In the genomic region with DNA sequence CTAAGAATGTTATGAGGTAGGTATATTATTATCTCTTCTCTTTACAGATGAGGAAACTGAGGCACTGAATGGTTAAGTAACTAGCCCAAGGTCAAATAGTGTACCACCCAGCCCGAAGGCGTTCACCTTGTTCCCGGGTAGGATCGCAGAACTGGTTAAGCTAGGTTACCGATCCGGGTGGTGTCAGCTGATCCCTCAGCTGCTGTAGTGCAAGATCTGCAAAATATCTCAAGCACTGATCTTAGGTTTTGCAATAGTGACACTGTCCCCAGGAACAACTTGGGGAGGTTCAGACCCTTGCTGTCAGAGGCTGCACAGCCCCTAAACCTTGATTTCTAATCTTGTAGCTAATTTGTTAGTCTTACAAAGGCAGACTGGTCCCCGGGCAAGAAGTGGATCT, we compare ENCODE assay signal across 1 cellular context.
TF ChIP-seq lines count a peak whose summit lies in the region.

No MANE protein-coding gene starts in this region.

TF ChIP-seq in H1, 55 proteins besides CTCF, POLR2A, EP300 and RAD21:
- TF ChIP-seq, protein P1, sequence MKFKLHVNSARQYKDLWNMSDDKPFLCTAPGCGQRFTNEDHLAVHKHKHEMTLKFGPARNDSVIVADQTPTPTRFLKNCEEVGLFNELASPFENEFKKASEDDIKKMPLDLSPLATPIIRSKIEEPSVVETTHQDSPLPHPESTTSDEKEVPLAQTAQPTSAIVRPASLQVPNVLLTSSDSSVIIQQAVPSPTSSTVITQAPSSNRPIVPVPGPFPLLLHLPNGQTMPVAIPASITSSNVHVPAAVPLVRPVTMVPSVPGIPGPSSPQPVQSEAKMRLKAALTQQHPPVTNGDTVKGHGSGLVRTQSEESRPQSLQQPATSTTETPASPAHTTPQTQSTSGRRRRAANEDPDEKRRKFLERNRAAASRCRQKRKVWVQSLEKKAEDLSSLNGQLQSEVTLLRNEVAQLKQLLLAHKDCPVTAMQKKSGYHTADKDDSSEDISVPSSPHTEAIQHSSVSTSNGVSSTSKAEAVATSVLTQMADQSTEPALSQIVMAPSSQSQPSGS (IDR thresholded peaks at IDR 0.05; ENCODE audit: low read length): no peak
- no peak for TF ChIP-seq CBX8 (IDR thresholded peaks at IDR 0.05; ENCODE audit: borderline replicate concordance, low read depth, low read length)
- no peak for TF ChIP-seq MAFK (IDR thresholded peaks at IDR 0.05; ENCODE audit: low read depth, low read length)
- no peak for TF ChIP-seq ZNF274 (IDR thresholded peaks at IDR 0.05; ENCODE audit: borderline replicate concordance, extremely low read depth, low read length)
- TF ChIP-seq TCF12 (IDR thresholded peaks at IDR 0.05; ENCODE audit: low read depth, low read length): no peak
- TF ChIP-seq BRCA1 (IDR thresholded peaks at IDR 0.05; ENCODE audit: low read depth, low read length): no peak
- TF ChIP-seq, protein P2, sequence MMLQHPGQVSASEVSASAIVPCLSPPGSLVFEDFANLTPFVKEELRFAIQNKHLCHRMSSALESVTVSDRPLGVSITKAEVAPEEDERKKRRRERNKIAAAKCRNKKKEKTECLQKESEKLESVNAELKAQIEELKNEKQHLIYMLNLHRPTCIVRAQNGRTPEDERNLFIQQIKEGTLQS (IDR thresholded peaks at IDR 0.05; ENCODE audit: insufficient read depth, low read depth, low read length): no peak
- TF ChIP-seq CBX5 (IDR thresholded peaks at IDR 0.05; ENCODE audit: low read depth, low read length): no peak
- TF ChIP-seq TEAD4 (IDR thresholded peaks at IDR 0.05; ENCODE audit: low read depth, low read length): no peak
- no peak for TF ChIP-seq BACH1 (IDR thresholded peaks at IDR 0.05; ENCODE audit: low read length)
